ENCODE assay signal across 21 cellular contexts in genomic region chr6:166364480-166364879, GRCh38. TPM values are rescaled to one million over a fixed set of nuclear protein-coding genes. Genes with fewer than 3 reads are reported as not detected.
DNase-seq lines count a peak whose midpoint lies in the region; ATAC-seq, FAIRE-seq and TF ChIP-seq lines count a peak whose summit lies in the region.
"Had no signal": no experiment of that assay in that cellular context is flagged by ENCODE, and none has a peak within 500 bp of the region (broad histone marks: within the 10 kb centered on the region; RNA-seq: fewer than 3 reads in every experiment).

No MANE protein-coding gene starts in this region.

- no peaks in the 10 kb centered on the region for H3K9me3 ChIP-seq in SJSA1 (replicated peaks)
- no peaks in the 10 kb centered on the region for H3K9me3 ChIP-seq in skeletal muscle tissue (ENCODE audit: control insufficient read depth in 3 of 3, low read length in 3 of 3)
- H3K9me3 ChIP-seq: Caco-2, esophagus squamous epithelium, suprapubic skin had no signal

- peak overlapping the region in 2 of 3 donors; percentile 46 to 66 for H3K9ac ChIP-seq in skeletal muscle tissue (ENCODE audit: low read depth in 1 of 3, low read length in 3 of 3)

- H3K4me1 ChIP-seq in SJSA1 (replicated peaks) = peaks cover 34% of the 10 kb centered on the region
- H3K4me1 ChIP-seq in skeletal muscle tissue (ENCODE audit: control insufficient read depth in 3 of 3, insufficient read depth in 3 of 3, low read length in 3 of 3) = peaks cover 20 to 37% (median 33%) of the 10 kb centered on the region in 3 donors
- H3K4me1 ChIP-seq: Caco-2 had no signal

- H3K4me3 ChIP-seq in SJSA1 (no peak overlapping the region), fibroblast of the aortic adventitia (ENCODE audit: low read depth, low read length) (no peak overlapping the region), skeletal muscle tissue (ENCODE audit: low read length in 3 of 3) (no peak overlapping the region)
- H3K4me3 ChIP-seq: esophagus squamous epithelium, lung, suprapubic skin had no signal

- DNase-seq in SJSA1 (ENCODE audit: low read depth in 1 of 2, low spot score in 2 of 2) (no peak), fibroblast of the aortic adventitia (ENCODE audit: low read depth) (peak; percentile 16), urothelium cell line (ENCODE audit: low spot score) (no peak), GM13977 (ENCODE audit: low spot score) (no peak)
- DNase-seq in activated CD4-positive, CD25-positive, alpha-beta regulatory T cell treated with anti-CD3 and anti-CD28 coated beads, Interleukin-2, amount 50 U/mL, for 72 hours = no peak
- DNase-seq: activated CD8-positive, alpha-beta memory T cell treated with anti-CD3 and anti-CD28 coated beads, Interleukin-2, amount 10 ng/mL, durations not matched to agents 7 days and 5 days; activated gamma-delta T cell; Caco-2; esophagus squamous epithelium; Kasumi-1; NCI-H1417; NCI-H2171 treated with DMSO at 0.1 percent for 48 hours; nephron progenitor cell; stimulated activated CD4-positive, alpha-beta T cell treated with anti-CD3 and anti-CD28 coated beads, Interleukin-2, amount 100 ng/mL, for 24 hours had no signal

- no peak for ATAC-seq in GM21619 (IDR thresholded peaks at IDR 0.05; ENCODE audit: unreplicated experiment)
- ATAC-seq: activated CD8-positive, alpha-beta memory T cell treated with anti-CD3 and anti-CD28 coated beads, Interleukin-2, amount 10 ng/mL, durations not matched to agents 7 days and 5 days had no signal

- H3K36me3 ChIP-seq in SJSA1 (peaks cover 17% of the 10 kb centered on the region), skeletal muscle tissue (ENCODE audit: control insufficient read depth in 3 of 3, insufficient read depth in 3 of 3, low read length in 3 of 3) (peaks cover 2 to 17% (median 6%) of the 10 kb centered on the region in 3 donors)

- H3K27me3 ChIP-seq in SJSA1 (replicated peaks) (no peaks in the 10 kb centered on the region), layer of hippocampus (ENCODE audit: control insufficient read depth, insufficient read depth, low read length) (no peaks in the 10 kb centered on the region), skeletal muscle tissue (ENCODE audit: control insufficient read depth in 3 of 3, insufficient read depth in 3 of 3, low read length in 3 of 3) (no peaks in the 10 kb centered on the region)
- H3K27me3 ChIP-seq: esophagus squamous epithelium, suprapubic skin had no signal

- peak overlapping the region; percentile 85 for H3K27ac ChIP-seq in SJSA1
- peak overlapping the region; percentile 52 for H3K27ac ChIP-seq in layer of hippocampus (ENCODE audit: low read depth, low read length)
- H3K27ac ChIP-seq in skeletal muscle tissue (ENCODE audit: low read depth, low read length) = peak overlapping the region; percentile 94
- H3K27ac ChIP-seq: suprapubic skin had no signal

- TF ChIP-seq CTCF in fibroblast of the aortic adventitia (IDR thresholded peaks at IDR 0.05; ENCODE audit: insufficient read depth, low read length) (no peak), GM13977 (IDR thresholded peaks at IDR 0.05; ENCODE audit: extremely low read depth, insufficient read depth, missing control alignments) (no peak)

- FAIRE-seq in urothelium cell line (lab: Jason Lieb, UNC) = no peak

- in situ Hi-C loops in GM13977 (cut with MboI; ENCODE audit: low pct_unique_long_range_greater_than_20kb, low sequenced_read_pairs, unreplicated experiment) = no loop called here

RNA-seq across cellular contexts. Expression of gene MPC1, which starts 18.3 kb away (rescaled TPM):
- 87.8 and 127 TPM in 2 replicates for total RNA-seq in SJSA1 (2014; rRNA removed; shearing (Covaris generic))
- 11.8 and 33.8 TPM in 2 replicates for total RNA-seq in fibroblast of the aortic adventitia (ENCODE audit: low replicate concordance)
- 88.2 TPM for total RNA-seq in skeletal muscle tissue

RNA-seq across cellular contexts. Expression of gene SFT2D1, which starts 22.1 kb away (rescaled TPM):
- total RNA-seq in SJSA1 (2014; rRNA removed; shearing (Covaris generic)) = 88.2 and 101 TPM in 2 replicates
- total RNA-seq in fibroblast of the aortic adventitia (ENCODE audit: low replicate concordance) (10.8 and 37.7 TPM in 2 replicates), skeletal muscle tissue (20.9 TPM)

RNA-seq across cellular contexts. Expression of gene PRR18, which starts 56.3 kb away (rescaled TPM):
- total RNA-seq in SJSA1 (2014; rRNA removed; shearing (Covaris generic)) = 0.76 and 1.0 TPM in 2 replicates
- total RNA-seq in fibroblast of the aortic adventitia (ENCODE audit: low replicate concordance) = not detected in 2 replicates
- 0.52 TPM for total RNA-seq in skeletal muscle tissue
- total RNA-seq: activated CD8-positive, alpha-beta memory T cell treated with anti-CD3 and anti-CD28 coated beads, Interleukin-2, amount 10 ng/mL, durations not matched to agents 7 days and 5 days; dermis blood vessel endothelial cell; esophagus squamous epithelium; suprapubic skin; T-helper 2 cell treated with Interferon-gamma antibody and Interleukin-4, amounts not matched to agents 100 ng/mL and 5 ng/mL, for 36 hours had no signal
